8 cellular contexts compared by ENCODE assay signal in genomic region chr7:78924581-78924980, GRCh38.
A peak's percentile ranks its signal among the peaks of the same experiment; 100 is the strongest.
DNase-seq lines count a peak whose midpoint lies in the region; ATAC-seq and TF ChIP-seq lines count a peak whose summit lies in the region.

No MANE protein-coding gene starts in this region.

- H3K27ac ChIP-seq in RWPE1 (no peak overlapping the region), WERI-Rb-1 (no peak overlapping the region)

- ATAC-seq in HG02588 (IDR thresholded peaks at IDR 0.05; ENCODE audit: unreplicated experiment): no peak
- no peak for ATAC-seq in HG02571 (IDR thresholded peaks at IDR 0.05; ENCODE audit: unreplicated experiment)

- H3K36me3 ChIP-seq in WERI-Rb-1: no peaks in the 10 kb centered on the region

- no peaks in the 10 kb centered on the region for H3K9me3 ChIP-seq in WERI-Rb-1 (ENCODE audit: severe bottlenecking)

- no peak for TF ChIP-seq CTCF in RWPE1 (conservative IDR thresholded peaks at IDR 0.05; ENCODE audit: low read depth)
- no peak for TF ChIP-seq CTCF in WERI-Rb-1 (IDR thresholded peaks at IDR 0.05; ENCODE audit: low read depth, low read length)

- POLR2A ChIA-PET in RWPE1 (lab: Yijun Ruan, JAX; ENCODE audit: low non-redundant PET): no interaction called here

- H3K27me3 ChIP-seq in WERI-Rb-1 (ENCODE audit: insufficient read depth, low read depth, severe bottlenecking): no peaks in the 10 kb centered on the region

- no peak overlapping the region for H3K4me3 ChIP-seq in WERI-Rb-1 (ENCODE audit: low read depth, low read length)

- peak; percentile 37 for DNase-seq in AG08395 (ENCODE audit: low spot score)
- peak; percentile 29 for DNase-seq in H4 (ENCODE audit: low spot score)
- peak; percentile 14 for DNase-seq in RWPE1 (ENCODE audit: low spot score)
- DNase-seq in hepatic stellate cell (ENCODE audit: low spot score): peak; percentile 5
- no peak for DNase-seq in DMS153 (lab: John Stamatoyannopoulos, UW)
- DNase-seq in WERI-Rb-1: no peak

- CTCF ChIA-PET in RWPE1 (lab: Yijun Ruan, JAX): no interaction called here

Comparison
In these comparisons a context has a peak if more than half of its experiments do, and no peak if none do; other contexts are left out.
1. DNase-seq: peak in AG08395 (single experiment), H4 (single experiment), RWPE1 (single experiment) and hepatic stellate cell (single experiment); none in DMS153 (single experiment) and WERI-Rb-1 (single experiment).